Comparison of ENCODE assay signal across 1 cellular context in genomic region chr3:99509224-99509623, GRCh38.
TF ChIP-seq lines count a peak whose summit lies in the region.

No MANE protein-coding gene starts in this region.

TF ChIP-seq in GM23338, 12 proteins besides CTCF, POLR2A, EP300 and RAD21 (continued from another document):
- TF ChIP-seq, protein P1, sequence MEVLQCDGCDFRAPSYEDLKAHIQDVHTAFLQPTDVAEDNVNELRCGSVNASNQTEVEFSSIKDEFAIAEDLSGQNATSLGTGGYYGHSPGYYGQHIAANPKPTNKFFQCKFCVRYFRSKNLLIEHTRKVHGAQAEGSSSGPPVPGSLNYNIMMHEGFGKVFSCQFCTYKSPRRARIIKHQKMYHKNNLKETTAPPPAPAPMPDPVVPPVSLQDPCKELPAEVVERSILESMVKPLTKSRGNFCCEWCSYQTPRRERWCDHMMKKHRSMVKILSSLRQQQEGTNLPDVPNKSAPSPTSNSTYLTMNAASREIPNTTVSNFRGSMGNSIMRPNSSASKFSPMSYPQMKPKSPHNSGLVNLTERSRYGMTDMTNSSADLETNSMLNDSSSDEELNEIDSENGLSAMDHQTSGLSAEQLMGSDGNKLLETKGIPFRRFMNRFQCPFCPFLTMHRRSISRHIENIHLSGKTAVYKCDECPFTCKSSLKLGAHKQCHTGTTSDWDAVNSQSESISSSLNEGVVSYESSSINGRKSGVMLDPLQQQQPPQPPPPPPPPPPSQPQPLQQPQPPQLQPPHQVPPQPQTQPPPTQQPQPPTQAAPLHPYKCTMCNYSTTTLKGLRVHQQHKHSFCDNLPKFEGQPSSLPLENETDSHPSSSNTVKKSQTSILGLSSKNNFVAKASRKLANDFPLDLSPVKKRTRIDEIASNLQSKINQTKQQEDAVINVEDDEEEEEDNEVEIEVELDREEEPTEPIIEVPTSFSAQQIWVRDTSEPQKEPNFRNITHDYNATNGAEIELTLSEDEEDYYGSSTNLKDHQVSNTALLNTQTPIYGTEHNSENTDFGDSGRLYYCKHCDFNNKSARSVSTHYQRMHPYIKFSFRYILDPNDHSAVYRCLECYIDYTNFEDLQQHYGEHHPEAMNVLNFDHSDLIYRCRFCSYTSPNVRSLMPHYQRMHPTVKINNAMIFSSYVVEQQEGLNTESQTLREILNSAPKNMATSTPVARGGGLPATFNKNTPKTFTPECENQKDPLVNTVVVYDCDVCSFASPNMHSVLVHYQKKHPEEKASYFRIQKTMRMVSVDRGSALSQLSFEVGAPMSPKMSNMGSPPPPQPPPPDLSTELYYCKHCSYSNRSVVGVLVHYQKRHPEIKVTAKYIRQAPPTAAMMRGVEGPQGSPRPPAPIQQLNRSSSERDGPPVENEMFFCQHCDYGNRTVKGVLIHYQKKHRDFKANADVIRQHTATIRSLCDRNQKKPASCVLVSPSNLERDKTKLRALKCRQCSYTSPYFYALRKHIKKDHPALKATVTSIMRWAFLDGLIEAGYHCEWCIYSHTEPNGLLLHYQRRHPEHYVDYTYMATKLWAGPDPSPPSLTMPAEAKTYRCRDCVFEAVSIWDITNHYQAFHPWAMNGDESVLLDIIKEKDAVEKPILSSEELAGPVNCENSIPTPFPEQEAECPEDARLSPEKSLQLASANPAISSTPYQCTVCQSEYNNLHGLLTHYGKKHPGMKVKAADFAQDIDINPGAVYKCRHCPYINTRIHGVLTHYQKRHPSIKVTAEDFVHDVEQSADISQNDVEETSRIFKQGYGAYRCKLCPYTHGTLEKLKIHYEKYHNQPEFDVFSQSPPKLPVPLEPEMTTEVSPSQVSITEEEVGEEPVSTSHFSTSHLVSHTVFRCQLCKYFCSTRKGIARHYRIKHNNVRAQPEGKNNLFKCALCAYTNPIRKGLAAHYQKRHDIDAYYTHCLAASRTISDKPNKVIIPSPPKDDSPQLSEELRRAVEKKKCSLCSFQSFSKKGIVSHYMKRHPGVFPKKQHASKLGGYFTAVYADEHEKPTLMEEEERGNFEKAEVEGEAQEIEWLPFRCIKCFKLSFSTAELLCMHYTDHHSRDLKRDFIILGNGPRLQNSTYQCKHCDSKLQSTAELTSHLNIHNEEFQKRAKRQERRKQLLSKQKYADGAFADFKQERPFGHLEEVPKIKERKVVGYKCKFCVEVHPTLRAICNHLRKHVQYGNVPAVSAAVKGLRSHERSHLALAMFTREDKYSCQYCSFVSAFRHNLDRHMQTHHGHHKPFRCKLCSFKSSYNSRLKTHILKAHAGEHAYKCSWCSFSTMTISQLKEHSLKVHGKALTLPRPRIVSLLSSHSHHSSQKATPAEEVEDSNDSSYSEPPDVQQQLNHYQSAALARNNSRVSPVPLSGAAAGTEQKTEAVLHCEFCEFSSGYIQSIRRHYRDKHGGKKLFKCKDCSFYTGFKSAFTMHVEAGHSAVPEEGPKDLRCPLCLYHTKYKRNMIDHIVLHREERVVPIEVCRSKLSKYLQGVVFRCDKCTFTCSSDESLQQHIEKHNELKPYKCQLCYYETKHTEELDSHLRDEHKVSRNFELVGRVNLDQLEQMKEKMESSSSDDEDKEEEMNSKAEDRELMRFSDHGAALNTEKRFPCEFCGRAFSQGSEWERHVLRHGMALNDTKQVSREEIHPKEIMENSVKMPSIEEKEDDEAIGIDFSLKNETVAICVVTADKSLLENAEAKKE (CRISPR knock-in tag; IDR thresholded peaks at IDR 0.05): no peak
- TF ChIP-seq ZNF114 (CRISPR knock-in tag; IDR thresholded peaks at IDR 0.05) (no peak), NANOG (IDR thresholded peaks at IDR 0.05; ENCODE audit: borderline replicate concordance) (no peak), CREB1 (CRISPR knock-in tag; IDR thresholded peaks at IDR 0.05; ENCODE audit: low read depth) (no peak)
